In the genomic region with DNA sequence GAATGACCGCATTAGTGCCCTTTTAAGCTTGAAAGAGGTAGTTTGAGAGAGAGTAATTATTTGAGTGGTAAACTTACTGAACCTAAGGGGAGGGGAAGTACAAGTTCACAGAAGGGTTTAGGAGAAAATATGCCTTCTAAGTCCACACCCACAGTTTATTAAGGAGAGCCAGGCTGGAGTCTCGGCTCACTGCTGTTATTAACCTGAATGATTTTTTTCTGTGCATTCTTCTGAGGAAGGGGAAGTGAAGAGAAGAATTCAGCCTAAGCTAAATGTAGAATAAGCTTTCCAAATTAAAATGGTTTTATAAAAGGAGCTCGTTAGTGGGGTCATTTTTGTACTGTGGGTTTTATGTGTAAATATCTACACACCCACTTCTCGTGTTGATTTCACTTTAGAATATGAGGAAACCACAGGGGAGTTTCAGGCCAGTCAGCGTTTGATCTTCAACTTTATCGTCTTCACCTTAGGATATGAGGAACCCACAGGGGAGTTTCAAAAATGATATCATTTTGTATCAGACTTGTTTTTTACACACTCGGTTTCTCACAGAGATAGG, we compare ENCODE assay signal across 1 cellular context.
TF ChIP-seq lines count a peak whose summit lies in the region.

No MANE protein-coding gene starts in this region.

TF ChIP-seq in HepG2, 621 proteins besides CTCF, POLR2A, EP300 and RAD21 (continued from another document):
- TF ChIP-seq, protein P1, sequence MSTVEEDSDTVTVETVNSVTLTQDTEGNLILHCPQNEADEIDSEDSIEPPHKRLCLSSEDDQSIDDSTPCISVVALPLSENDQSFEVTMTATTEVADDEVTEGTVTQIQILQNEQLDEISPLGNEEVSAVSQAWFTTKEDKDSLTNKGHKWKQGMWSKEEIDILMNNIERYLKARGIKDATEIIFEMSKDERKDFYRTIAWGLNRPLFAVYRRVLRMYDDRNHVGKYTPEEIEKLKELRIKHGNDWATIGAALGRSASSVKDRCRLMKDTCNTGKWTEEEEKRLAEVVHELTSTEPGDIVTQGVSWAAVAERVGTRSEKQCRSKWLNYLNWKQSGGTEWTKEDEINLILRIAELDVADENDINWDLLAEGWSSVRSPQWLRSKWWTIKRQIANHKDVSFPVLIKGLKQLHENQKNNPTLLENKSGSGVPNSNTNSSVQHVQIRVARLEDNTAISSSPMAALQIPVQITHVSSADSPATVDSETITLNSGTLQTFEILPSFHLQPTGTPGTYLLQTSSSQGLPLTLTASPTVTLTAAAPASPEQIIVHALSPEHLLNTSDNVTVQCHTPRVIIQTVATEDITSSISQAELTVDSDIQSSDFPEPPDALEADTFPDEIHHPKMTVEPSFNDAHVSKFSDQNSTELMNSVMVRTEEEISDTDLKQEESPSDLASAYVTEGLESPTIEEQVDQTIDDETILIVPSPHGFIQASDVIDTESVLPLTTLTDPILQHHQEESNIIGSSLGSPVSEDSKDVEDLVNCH (CRISPR knock-in tag; IDR thresholded peaks at IDR 0.05), result no peak
- TF ChIP-seq, protein P2, sequence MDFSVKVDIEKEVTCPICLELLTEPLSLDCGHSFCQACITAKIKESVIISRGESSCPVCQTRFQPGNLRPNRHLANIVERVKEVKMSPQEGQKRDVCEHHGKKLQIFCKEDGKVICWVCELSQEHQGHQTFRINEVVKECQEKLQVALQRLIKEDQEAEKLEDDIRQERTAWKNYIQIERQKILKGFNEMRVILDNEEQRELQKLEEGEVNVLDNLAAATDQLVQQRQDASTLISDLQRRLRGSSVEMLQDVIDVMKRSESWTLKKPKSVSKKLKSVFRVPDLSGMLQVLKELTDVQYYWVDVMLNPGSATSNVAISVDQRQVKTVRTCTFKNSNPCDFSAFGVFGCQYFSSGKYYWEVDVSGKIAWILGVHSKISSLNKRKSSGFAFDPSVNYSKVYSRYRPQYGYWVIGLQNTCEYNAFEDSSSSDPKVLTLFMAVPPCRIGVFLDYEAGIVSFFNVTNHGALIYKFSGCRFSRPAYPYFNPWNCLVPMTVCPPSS (IDR thresholded peaks at IDR 0.05), result no peak
